ENCODE assay signal across 16 cellular contexts in genomic region chr12:109718390-109718789, GRCh38. TPM values are rescaled to one million over a fixed set of nuclear protein-coding genes. Genes with fewer than 3 reads are reported as not detected.
DNase-seq lines count a peak whose midpoint lies in the region; ATAC-seq and TF ChIP-seq lines count a peak whose summit lies in the region.
"Had no signal": no experiment of that assay in that cellular context is flagged by ENCODE, and none has a peak within 500 bp of the region (broad histone marks: within the 10 kb centered on the region; RNA-seq: fewer than 3 reads in every experiment).

No MANE protein-coding gene starts in this region.

- H3K36me3 Mint-ChIP-seq in CD4-positive, alpha-beta T cell (ENCODE audit: low read depth) = no peaks in the 10 kb centered on the region

- peaks cover 21% of the 10 kb centered on the region; the same call in 1 of the 2 replicates for H3K4me1 ChIP-seq in HUES48 (ENCODE audit: control insufficient read depth, insufficient read depth, low read length)

- CTCF ChIA-PET in CD4-positive, alpha-beta T cell (lab: Charles Lee) = no interaction called here

- no peak overlapping the region for H3K27ac ChIP-seq in CD4-positive, alpha-beta T cell (ENCODE audit: low read depth, low read length)
- H3K27ac ChIP-seq in HUES48 (ENCODE audit: low read depth, low read length) = no peak overlapping the region
- H3K27ac ChIP-seq in angular gyrus (ENCODE audit: low read depth, low read length) = peak overlapping the region; percentile 12
- H3K27ac ChIP-seq: PC-9 had no signal

- ATAC-seq in CD4-positive, alpha-beta T cell (ENCODE audit: poor library complexity) = no peak
- ATAC-seq in GM21786 (IDR thresholded peaks at IDR 0.05; ENCODE audit: unreplicated experiment) = no peak
- no peak for ATAC-seq in HG03135 (IDR thresholded peaks at IDR 0.05; ENCODE audit: unreplicated experiment)
- ATAC-seq: gastrocnemius medialis; stimulated activated naive CD8-positive, alpha-beta T cell treated with anti-CD3 and anti-CD28 coated beads, Interleukin-15, Interleukin-2, amounts not matched to agents 100 U/mL and 50 U/mL, for 24 hours had no signal

- no peaks in the 10 kb centered on the region for H3K9me3 Mint-ChIP-seq in CD4-positive, alpha-beta T cell

- POLR2A ChIA-PET in CD4-positive, alpha-beta T cell (lab: Charles Lee) = no interaction called here

- H3K9me3 ChIP-seq in CD4-positive, alpha-beta T cell (ENCODE audit: control insufficient read depth, low read length) = no peaks in the 10 kb centered on the region
- no peaks in the 10 kb centered on the region for H3K9me3 ChIP-seq in HUES48 (ENCODE audit: control insufficient read depth, insufficient read depth, low read length)
- H3K9me3 ChIP-seq: gastrocnemius medialis had no signal

- no peak for DNase-seq in CD4-positive, alpha-beta T cell
- DNase-seq in left kidney (ENCODE audit: low read depth, low spot score) (peak; percentile 94), dedifferentiated amniotic fluid mesenchymal stem cell (ENCODE audit: extremely low spot score) (no peak)
- no peak for DNase-seq in activated CD4-positive, alpha-beta T cell treated with anti-CD3 and anti-CD28 coated beads, Interleukin-2, amount 50 U/mL, for 48 hours
- DNase-seq: activated CD8-positive, alpha-beta memory T cell treated with anti-CD3 and anti-CD28 coated beads for 24 hours; activated naive CD4-positive, alpha-beta T cell; cortex of kidney; gastrocnemius medialis; PC-9; stimulated activated CD4-positive, alpha-beta T cell treated with anti-CD3 and anti-CD28 coated beads, Interleukin-4, amount 100 ng/mL, for 24 hours; stimulated activated naive CD8-positive, alpha-beta T cell treated with anti-CD3 and anti-CD28 coated beads, Interleukin-15, Interleukin-2, amounts not matched to agents 100 U/mL and 50 U/mL, for 24 hours had no signal

- no peak for TF ChIP-seq CTCF in CD4-positive, alpha-beta T cell (IDR thresholded peaks at IDR 0.05)

- no peaks in the 10 kb centered on the region for H3K36me3 ChIP-seq in HUES48 (ENCODE audit: control insufficient read depth, insufficient read depth, low read length)
- H3K36me3 ChIP-seq: gastrocnemius medialis had no signal

- H3K9ac ChIP-seq in HUES48 (ENCODE audit: low read depth, low read length) = no peak overlapping the region

- intact Hi-C loops in CD4-positive, alpha-beta T cell (cut with DNase I, micrococcal nuclease) = loop anchor here in 1 of 2 experiments (10.0 kb wide), 3 partner anchors 566 to 864 kb away; partner anchors contain the start of genes ANAPC7, ATP2A2 and SSH1

- no peaks in the 10 kb centered on the region for H3K4me1 Mint-ChIP-seq in CD4-positive, alpha-beta T cell (ENCODE audit: low read depth)

- peak overlapping the region; percentile 30; the same call in 1 of the 2 replicates for H3K4me3 ChIP-seq in HUES48 (ENCODE audit: low read depth, low read length)
- H3K4me3 ChIP-seq: gastrocnemius medialis, PC-9 had no signal

- peaks cover 25% of the 10 kb centered on the region for H3K27me3 ChIP-seq in CD4-positive, alpha-beta T cell (ENCODE audit: control insufficient read depth, insufficient read depth, low read length)
- peaks cover 43% of the 10 kb centered on the region for H3K27me3 ChIP-seq in HUES48 (ENCODE audit: control insufficient read depth, insufficient read depth, low read length)
- H3K27me3 ChIP-seq: gastrocnemius medialis had no signal

- H3K27ac Mint-ChIP-seq in CD4-positive, alpha-beta T cell = no peak overlapping the region
- H3K27ac Mint-ChIP-seq: B cell had no signal

- H3K4me3 Mint-ChIP-seq in CD4-positive, alpha-beta T cell = peak overlapping the region; percentile 23
- H3K4me3 Mint-ChIP-seq: B cell had no signal

- H3K27me3 Mint-ChIP-seq in CD4-positive, alpha-beta T cell = peaks cover 43% of the 10 kb centered on the region

RNA-seq across cellular contexts. Expression of gene FAM222A, which starts 4.8 kb away (rescaled TPM):
- 1 to 10 TPM; 1.1 to 1.7 TPM for total RNA-seq in CD4-positive, alpha-beta T cell
